ENCODE assay signal across 8 cellular contexts in genomic region chr7:144391823-144392255, GRCh38.
DNase-seq lines count a peak whose midpoint lies in the region; ATAC-seq, FAIRE-seq and TF ChIP-seq lines count a peak whose summit lies in the region.

No MANE protein-coding gene starts in this region.

- peak; percentile 60 for TF ChIP-seq CTCF in D721Med (IDR thresholded peaks at IDR 0.05; ENCODE audit: insufficient read depth, missing control alignments)
- peak; percentile 64 for TF ChIP-seq CTCF in brain microvascular endothelial cell (IDR thresholded peaks at IDR 0.05; ENCODE audit: low read depth, low read length, missing control alignments)

- H3K36me3 ChIP-seq in brain microvascular endothelial cell (replicated peaks): no peaks in the 10 kb centered on the region

- no peak for TF ChIP-seq POLR2A in H54 (IDR thresholded peaks at IDR 0.05; ENCODE audit: low read depth, low read length)

- no peak overlapping the region for H3K27ac ChIP-seq in brain microvascular endothelial cell

- H3K4me3 ChIP-seq in brain microvascular endothelial cell (ENCODE audit: low read depth, low read length): no peak overlapping the region

- no peaks in the 10 kb centered on the region for H3K36me3 Mint-ChIP-seq in stimulated activated naive CD8-positive, alpha-beta T cell treated with anti-CD3 and anti-CD28 coated beads, Interleukin-15, Interleukin-2, amounts not matched to agents 100 ng/mL and 50 ng/mL, for 24 hours (ENCODE audit: low read depth)

- FAIRE-seq in D721Med (lab: Jason Lieb, UNC): peak; percentile 78
- no peak for FAIRE-seq in H54 (lab: Jason Lieb, UNC)

- ATAC-seq in GM18873 (IDR thresholded peaks at IDR 0.05; ENCODE audit: low FRiP score, unreplicated experiment) (peak; percentile 64), HG03159 (IDR thresholded peaks at IDR 0.05; ENCODE audit: unreplicated experiment) (peak; percentile 80)

- H3K4me3 Mint-ChIP-seq in stimulated activated naive CD8-positive, alpha-beta T cell treated with anti-CD3 and anti-CD28 coated beads, Interleukin-15, Interleukin-2, amounts not matched to agents 100 ng/mL and 50 ng/mL, for 24 hours: peak overlapping the region; percentile 6

- in situ Hi-C loops in brain microvascular endothelial cell (cut with HindIII; ENCODE audit: low pct_ligation_motif_present, low sequenced_read_pairs): no loop called here

- no peak overlapping the region for H3K27ac Mint-ChIP-seq in stimulated activated naive CD8-positive, alpha-beta T cell treated with anti-CD3 and anti-CD28 coated beads, Interleukin-15, Interleukin-2, amounts not matched to agents 100 ng/mL and 50 ng/mL, for 24 hours

- DNase-seq in D721Med (ENCODE audit: insufficient read length, low spot score): no peak
- DNase-seq in NOMO-1 treated with DMSO at 0.1 percent for 48 hours (lab: John Stamatoyannopoulos, UW; ENCODE audit: unreplicated experiment): peak; percentile 2
- peak; percentile 46 for DNase-seq in brain microvascular endothelial cell
- DNase-seq in iris pigment epithelial cell (ENCODE audit: low read depth): peak; percentile 54
- no peak for DNase-seq in H54 (ENCODE audit: insufficient read length, low spot score)

- H3K4me1 Mint-ChIP-seq in stimulated activated naive CD8-positive, alpha-beta T cell treated with anti-CD3 and anti-CD28 coated beads, Interleukin-15, Interleukin-2, amounts not matched to agents 100 ng/mL and 50 ng/mL, for 24 hours (ENCODE audit: low read depth): peaks cover 7% of the 10 kb centered on the region

- H3K27me3 ChIP-seq in brain microvascular endothelial cell (replicated peaks): no peaks in the 10 kb centered on the region

- no peaks in the 10 kb centered on the region for H3K27me3 Mint-ChIP-seq in stimulated activated naive CD8-positive, alpha-beta T cell treated with anti-CD3 and anti-CD28 coated beads, Interleukin-15, Interleukin-2, amounts not matched to agents 100 ng/mL and 50 ng/mL, for 24 hours

- H3K9me3 Mint-ChIP-seq in stimulated activated naive CD8-positive, alpha-beta T cell treated with anti-CD3 and anti-CD28 coated beads, Interleukin-15, Interleukin-2, amounts not matched to agents 100 ng/mL and 50 ng/mL, for 24 hours: no peaks in the 10 kb centered on the region

Comparison
In these comparisons a context has a peak if more than half of its experiments do, and no peak if none do; other contexts are left out.
1. DNase-seq: peak in NOMO-1 treated with DMSO at 0.1 percent for 48 hours (single experiment), brain microvascular endothelial cell (single experiment) and iris pigment epithelial cell (single experiment); none in D721Med (single experiment) and H54 (single experiment).